Comparison of ENCODE assay signal across 8 cellular contexts in the genomic region with DNA sequence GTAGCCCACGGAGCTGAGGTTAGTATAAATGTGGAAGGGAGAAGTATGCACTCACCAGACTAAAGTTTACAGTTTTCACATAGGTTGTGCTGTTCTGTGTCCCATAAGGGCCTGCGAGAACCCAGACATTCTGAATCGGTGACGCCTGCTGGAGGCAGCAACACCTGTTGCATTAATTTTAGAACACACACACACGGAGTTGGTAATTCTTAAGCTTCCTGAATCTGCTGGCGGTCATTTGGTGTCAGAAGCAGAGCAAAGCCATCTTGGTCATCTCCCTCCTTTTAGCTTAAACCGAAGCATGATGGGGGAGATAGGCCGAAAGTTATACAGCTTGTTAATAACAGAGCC. TPM values are rescaled to one million over a fixed set of nuclear protein-coding genes. Genes with fewer than 3 reads are reported as not detected.
A peak's percentile ranks its signal among the peaks of the same experiment; 100 is the strongest.
DNase-seq lines count a peak whose midpoint lies in the region; ATAC-seq, FAIRE-seq and TF ChIP-seq lines count a peak whose summit lies in the region.

No MANE protein-coding gene starts in this region.

- H3K36me3 ChIP-seq in SJCRH30 (peaks cover 25% of the 10 kb centered on the region), endothelial cell of umbilical vein (ENCODE audit: control insufficient read depth in 2 of 2, extremely low read depth in 1 of 2, insufficient read depth in 2 of 2, low read length in 2 of 2) (peaks cover 0 to 4% of the 10 kb centered on the region in 2 experiments)

- POLR2A ChIA-PET in endothelial cell of umbilical vein (lab: Charles Lee): interaction anchor here (0.6 to 1.0 kb wide), 3 partner anchors 20 to 211 kb away, joined by 3 to 6 read pairs (median 3); a partner anchor contains a TSS
- POLR2A ChIA-PET in naive thymus-derived CD8-positive, alpha-beta T cell (lab: Charles Lee): interaction anchor here (0.7 to 2.7 kb wide), 7 partner anchors 59 to 260 kb away, joined by 3 to 32 read pairs (median 5); a partner anchor contains a TSS

- no peaks in the 10 kb centered on the region for H3K27me3 Mint-ChIP-seq in naive thymus-derived CD8-positive, alpha-beta T cell

- CTCF ChIA-PET in endothelial cell of umbilical vein (lab: Charles Lee): interaction anchor here (1.0 to 2.3 kb wide), 5 partner anchors 9 to 210 kb away, joined by 3 to 9 read pairs (median 3); a partner anchor contains a TSS

- H3K9me3 Mint-ChIP-seq in naive thymus-derived CD8-positive, alpha-beta T cell: no peaks in the 10 kb centered on the region

- no peaks in the 10 kb centered on the region for H4K20me1 ChIP-seq in endothelial cell of umbilical vein (replicated peaks; ENCODE audit: control insufficient read depth, extremely low read depth, insufficient read depth, low read length)

- H3K27ac Mint-ChIP-seq in naive thymus-derived CD8-positive, alpha-beta T cell: peak overlapping the region; percentile 95 to 99 (median 98)

- peak overlapping the region; percentile 89 to 100 (median 100) for H3K4me3 Mint-ChIP-seq in naive thymus-derived CD8-positive, alpha-beta T cell

- H3K4me2 ChIP-seq in endothelial cell of umbilical vein (ENCODE audit: insufficient read depth, low read length): peak overlapping the region; percentile 68

- peak overlapping the region; percentile 49 for H2AFZ ChIP-seq in endothelial cell of umbilical vein (ENCODE audit: low read depth, low read length)

- no peak for TF ChIP-seq POLR2A in endothelial cell of umbilical vein (IDR thresholded peaks at IDR 0.05; ENCODE audit: low read depth, low read length)

- H3K27me3 ChIP-seq in SJCRH30 (no peaks in the 10 kb centered on the region), endothelial cell of umbilical vein (ENCODE audit: control insufficient read depth in 2 of 2, insufficient read depth in 2 of 2, low read length in 2 of 2) (no peaks in the 10 kb centered on the region)

- FAIRE-seq in endothelial cell of umbilical vein (lab: Jason Lieb, UNC): peak; percentile 33

- H3K9me3 ChIP-seq in SJCRH30 (replicated peaks): no peaks in the 10 kb centered on the region
- no peaks in the 10 kb centered on the region for H3K9me3 ChIP-seq in endothelial cell of umbilical vein (replicated peaks; ENCODE audit: control insufficient read depth, insufficient read depth, low read length)

- DNase-seq in stimulated activated CD4-positive, alpha-beta T cell treated with anti-CD3 and anti-CD28 coated beads, Interleukin-4, amount 100 ng/mL, for 1 hour: peak; percentile 20
- DNase-seq in stimulated activated CD4-positive, alpha-beta T cell treated with anti-CD3 and anti-CD28 coated beads, Interleukin-15, amount 100 ng/mL, for 24 hours: no peak
- peak; percentile 40 to 51 for DNase-seq in SJCRH30
- no peak for DNase-seq in endothelial cell of umbilical vein (ENCODE audit: low read depth, low spot score)
- peak in 1 of 10 donors; percentile 11 for DNase-seq in naive thymus-derived CD8-positive, alpha-beta T cell
- no peak for DNase-seq in cerebellar cortex (ENCODE audit: low spot score)
- DNase-seq in medulla oblongata (ENCODE audit: extremely low spot score): no peak

- peak overlapping the region; percentile 72 for H3K9ac ChIP-seq in endothelial cell of umbilical vein (replicated peaks; ENCODE audit: extremely low read depth, insufficient read depth, low read length)

- dilution Hi-C loops in endothelial cell of umbilical vein (cut with MboI; ENCODE audit: extremely low pct_ligation_motif_present, low sequenced_read_pairs): no loop called here

- H3K4me3 ChIP-seq in SJCRH30: peak overlapping the region; percentile 74
- H3K4me3 ChIP-seq in endothelial cell of umbilical vein (replicated peaks in 1 of 3; ENCODE audit: insufficient read depth in 1 of 3, low read depth in 1 of 3, low read length in 3 of 3): peak overlapping the region; percentile 61 to 85 (median 80)

- no peak for TF ChIP-seq CTCF in endothelial cell of umbilical vein (IDR thresholded peaks at IDR 0.05; ENCODE audit: extremely low read depth in 1 of 2, insufficient read depth in 1 of 2, low read depth in 1 of 2, low read length in 2 of 2)

- ATAC-seq in HG02938 (IDR thresholded peaks at IDR 0.05; ENCODE audit: unreplicated experiment): peak; percentile 44
- peak; percentile 31 to 61 for ATAC-seq in naive thymus-derived CD8-positive, alpha-beta T cell

- peaks cover 47% of the 10 kb centered on the region for H3K79me2 ChIP-seq in endothelial cell of umbilical vein (ENCODE audit: control insufficient read depth, insufficient read depth, low read length)

- peaks cover 1 to 39% (median 17%) of the 10 kb centered on the region in 3 donors for H3K36me3 Mint-ChIP-seq in naive thymus-derived CD8-positive, alpha-beta T cell

- peaks cover 29 to 62% (median 55%) of the 10 kb centered on the region in 4 donors for H3K4me1 Mint-ChIP-seq in naive thymus-derived CD8-positive, alpha-beta T cell

- TSS peak; percentile 61 for BruUV-seq in endothelial cell of umbilical vein (replicated peaks; lab: Mats Ljungman, UMichigan)

- H3K4me1 ChIP-seq in SJCRH30 (peaks cover 4% of the 10 kb centered on the region), endothelial cell of umbilical vein (ENCODE audit: control insufficient read depth, extremely low read depth, insufficient read depth, low read length) (peaks cover 15% of the 10 kb centered on the region)

- H3K27ac ChIP-seq in SJCRH30 (peak overlapping the region; percentile 82), endothelial cell of umbilical vein (ENCODE audit: insufficient read depth, low read depth, low read length) (peak overlapping the region; percentile 48)

- intact Hi-C loops in endothelial cell of umbilical vein (cut with micrococcal nuclease): loop anchor here (1.0 to 5.0 kb wide), 5 partner anchors 42 to 456 kb away; a partner anchor contains a TSS

- H3K9me1 ChIP-seq in endothelial cell of umbilical vein (replicated peaks; ENCODE audit: control insufficient read depth, extremely low read depth, insufficient read depth, low read length): no peaks in the 10 kb centered on the region

TF ChIP-seq in endothelial cell of umbilical vein, 7 proteins besides CTCF, POLR2A, EP300 and RAD21:
- TF ChIP-seq JUN (IDR thresholded peaks at IDR 0.05; ENCODE audit: borderline replicate concordance, insufficient read depth, insufficient read length, low read depth) (no peak), EZH2 (IDR thresholded peaks at IDR 0.05; ENCODE audit: borderline replicate concordance, low read depth, low read length, severe bottlenecking) (no peak), GATA2 (IDR thresholded peaks at IDR 0.05; ENCODE audit: insufficient read depth, insufficient read length, low read depth, low read length) (no peak), POLR2AphosphoS5 (IDR thresholded peaks at IDR 0.05; ENCODE audit: insufficient read depth, low read depth, low read length) (no peak), FOS (IDR thresholded peaks at IDR 0.05; ENCODE audit: borderline replicate concordance, insufficient read depth, low read length) (no peak), MYC (IDR thresholded peaks at IDR 0.05; ENCODE audit: low read depth, low read length) (no peak)
- TF ChIP-seq, protein P1, sequence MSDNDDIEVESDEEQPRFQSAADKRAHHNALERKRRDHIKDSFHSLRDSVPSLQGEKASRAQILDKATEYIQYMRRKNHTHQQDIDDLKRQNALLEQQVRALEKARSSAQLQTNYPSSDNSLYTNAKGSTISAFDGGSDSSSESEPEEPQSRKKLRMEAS (IDR thresholded peaks at IDR 0.05; ENCODE audit: insufficient read depth, insufficient read length): no peak
TF ChIP-seq in endothelial cell of umbilical vein: peak in this region for 0.

RNA-seq across cellular contexts. Expression of a gene that starts 41.1 kb away (rescaled TPM):
- not detected in 2 replicates for total RNA-seq in SJCRH30 (2014; rRNA removed; shearing (Covaris generic))
- total RNA-seq in endothelial cell of umbilical vein: not detected in 2 replicates
- polyA plus RNA-seq in endothelial cell of umbilical vein: not detected in 2 replicates
- polyA plus RNA-seq in endothelial cell of umbilical vein (2011; cell fraction: cytosol; rRNA removed): not detected in 2 replicates
- polyA plus RNA-seq in endothelial cell of umbilical vein (2011; cell fraction: nucleus; rRNA removed): 0.30 TPM in 1 of 2 replicates, not detected in the other
- polyA plus RNA-seq in endothelial cell of umbilical vein (2012): not detected in 2 replicates
- polyA minus RNA-seq in endothelial cell of umbilical vein: not detected in 2 replicates
- not detected for polyA minus RNA-seq in endothelial cell of umbilical vein (2011; cell fraction: cytosol; rRNA and poly(A)+ RNA removed)
- polyA minus RNA-seq in endothelial cell of umbilical vein (2011; cell fraction: nucleus; rRNA and poly(A)+ RNA removed): not detected in 2 replicates
- 1 to 10 TPM; 1.7 TPM for total RNA-seq in naive thymus-derived CD8-positive, alpha-beta T cell
- polyA plus RNA-seq in naive thymus-derived CD8-positive, alpha-beta T cell: under 1 TPM; 0.20 to 0.36 (median 0.31) TPM

RNA-seq across cellular contexts. Expression of a gene that starts 55.1 kb away (rescaled TPM):
- 0.06 TPM in 1 of 2 replicates, not detected in the other for total RNA-seq in SJCRH30 (2014; rRNA removed; shearing (Covaris generic))
- not detected in 2 replicates for total RNA-seq in endothelial cell of umbilical vein
- not detected in 2 replicates for polyA plus RNA-seq in endothelial cell of umbilical vein
- not detected in 2 replicates for polyA plus RNA-seq in endothelial cell of umbilical vein (2011; cell fraction: cytosol; rRNA removed)
- polyA plus RNA-seq in endothelial cell of umbilical vein (2011; cell fraction: nucleus; rRNA removed): not detected in 2 replicates
- not detected in 2 replicates for polyA plus RNA-seq in endothelial cell of umbilical vein (2012)
- polyA minus RNA-seq in endothelial cell of umbilical vein: not detected in 2 replicates
- not detected for polyA minus RNA-seq in endothelial cell of umbilical vein (2011; cell fraction: cytosol; rRNA and poly(A)+ RNA removed)
- polyA minus RNA-seq in endothelial cell of umbilical vein (2011; cell fraction: nucleus; rRNA and poly(A)+ RNA removed): not detected in 2 replicates
- total RNA-seq in naive thymus-derived CD8-positive, alpha-beta T cell: not detected
- under 1 TPM in 2 of 3 donors, not detected in 1; 0.08 to 0.17 TPM for polyA plus RNA-seq in naive thymus-derived CD8-positive, alpha-beta T cell

RNA-seq across cellular contexts. Expression of a gene that starts 58.6 kb away (rescaled TPM):
- total RNA-seq in SJCRH30 (2014; rRNA removed; shearing (Covaris generic)): 3.4 and 5.2 TPM in 2 replicates
- total RNA-seq in endothelial cell of umbilical vein: 7.7 and 9.4 TPM in 2 replicates
- 4.1 and 4.3 TPM in 2 replicates for polyA plus RNA-seq in endothelial cell of umbilical vein
- 3.4 and 4.0 TPM in 2 replicates for polyA plus RNA-seq in endothelial cell of umbilical vein (2011; cell fraction: cytosol; rRNA removed)
- 6.4 and 6.9 TPM in 2 replicates for polyA plus RNA-seq in endothelial cell of umbilical vein (2011; cell fraction: nucleus; rRNA removed)
- polyA plus RNA-seq in endothelial cell of umbilical vein (2012): 3.0 and 3.3 TPM in 2 replicates
- 1.8 and 2.1 TPM in 2 replicates for polyA minus RNA-seq in endothelial cell of umbilical vein
- polyA minus RNA-seq in endothelial cell of umbilical vein (2011; cell fraction: cytosol; rRNA and poly(A)+ RNA removed): 2.2 TPM
- 2.5 and 2.8 TPM in 2 replicates for polyA minus RNA-seq in endothelial cell of umbilical vein (2011; cell fraction: nucleus; rRNA and poly(A)+ RNA removed)
- 10 to 100 TPM; 39.8 to 40.0 TPM for total RNA-seq in naive thymus-derived CD8-positive, alpha-beta T cell
- 1 to 10 TPM; 3.7 to 5.8 (median 4.5) TPM for polyA plus RNA-seq in naive thymus-derived CD8-positive, alpha-beta T cell

Comparison
In these comparisons a context has a peak if more than half of its experiments do, and no peak if none do; other contexts are left out.
1. DNase-seq: peak in stimulated activated CD4-positive, alpha-beta T cell treated with anti-CD3 and anti-CD28 coated beads, Interleukin-4, amount 100 ng/mL, for 1 hour (single experiment) and SJCRH30 (2 of 2); none in stimulated activated CD4-positive, alpha-beta T cell treated with anti-CD3 and anti-CD28 coated beads, Interleukin-15, amount 100 ng/mL, for 24 hours (single experiment), endothelial cell of umbilical vein (single experiment), cerebellar cortex (single experiment) and medulla oblongata (single experiment).